ENCODE assay signal across 1 cellular context in genomic region chr12:85224339-85224738, GRCh38. TPM values are rescaled to one million over a fixed set of nuclear protein-coding genes. Genes with fewer than 3 reads are reported as not detected.
"Had no signal": no experiment of that assay in that cellular context is flagged by ENCODE, and none has a peak within 500 bp of the region (broad histone marks: within the 10 kb centered on the region; RNA-seq: fewer than 3 reads in every experiment).

No MANE protein-coding gene starts in this region.

RNA-seq across cellular contexts. Expression of gene ALX1, which starts 55.7 kb away (rescaled TPM):
- total RNA-seq: GM12878 had no signal
